Comparison of ENCODE assay signal across 25 cellular contexts in the genomic region with DNA sequence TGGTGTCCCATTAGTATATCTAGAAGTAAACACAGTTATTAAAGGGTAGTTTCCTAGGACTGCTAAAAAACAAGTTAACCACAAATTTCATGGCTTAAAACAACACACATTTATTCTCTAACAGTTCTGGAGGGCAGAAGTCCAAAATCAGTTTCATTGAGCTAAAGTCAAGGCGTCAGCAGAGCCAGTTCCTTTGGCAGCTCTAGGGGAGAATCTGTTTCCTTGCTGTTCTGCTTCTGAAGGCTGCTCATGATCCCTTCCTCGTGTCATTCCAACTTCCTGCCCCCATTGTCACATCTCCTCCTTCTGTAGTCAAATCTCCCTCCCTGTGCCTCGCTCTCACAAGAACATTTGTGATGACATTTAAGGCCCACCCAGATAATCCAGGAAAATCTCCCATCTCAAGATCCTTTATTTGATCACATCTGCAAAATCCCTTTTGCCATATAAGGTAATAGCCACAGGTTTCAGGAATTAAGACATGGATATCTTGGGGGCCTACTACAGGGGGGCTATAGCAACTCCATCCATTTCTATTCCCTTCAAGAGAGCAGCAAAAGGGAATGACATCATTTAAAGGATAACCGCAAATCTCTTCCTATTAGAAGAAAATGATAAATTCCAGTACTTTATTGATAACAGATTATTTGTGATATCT. TPM values are rescaled to one million over a fixed set of nuclear protein-coding genes. Genes with fewer than 3 reads are reported as not detected.
A peak's percentile ranks its signal among the peaks of the same experiment; 100 is the strongest.
DNase-seq lines count a peak whose midpoint lies in the region; ATAC-seq and TF ChIP-seq lines count a peak whose summit lies in the region.
"Had no signal": no experiment of that assay in that cellular context is flagged by ENCODE, and none has a peak within 500 bp of the region (broad histone marks: within the 10 kb centered on the region; RNA-seq: fewer than 3 reads in every experiment).

No MANE protein-coding gene starts in this region.

- H3K36me3 Mint-ChIP-seq in GM23338 (ENCODE audit: low read depth), result peaks cover 36% of the 10 kb centered on the region
- H3K36me3 Mint-ChIP-seq in endothelial cell (ENCODE audit: low read depth, unreplicated experiment), result no peaks in the 10 kb centered on the region
- no peaks in the 10 kb centered on the region for H3K36me3 Mint-ChIP-seq in nephron (ENCODE audit: low read depth)
- H3K36me3 Mint-ChIP-seq: activated naive CD8-positive, alpha-beta T cell had no signal

- H2BK120ac ChIP-seq in trophoblast cell (ENCODE audit: insufficient read depth, low read length, poor library complexity), result no peak overlapping the region

- H3K9me2 ChIP-seq in GM23338 (ENCODE audit: insufficient read depth), result no peaks in the 10 kb centered on the region

- H2AFZ ChIP-seq in GM23338, result no peak overlapping the region
- H2AFZ ChIP-seq in trophoblast cell (ENCODE audit: insufficient read depth, low read length, poor library complexity), result no peak overlapping the region

- no peak overlapping the region for H3K18ac ChIP-seq in trophoblast cell (ENCODE audit: low read length)

- H3K27me3 Mint-ChIP-seq in GM23338 (ENCODE audit: insufficient read depth, low read depth, poor library complexity), result peaks cover 6% of the 10 kb centered on the region
- H3K27me3 Mint-ChIP-seq in endothelial cell (ENCODE audit: unreplicated experiment), result no peaks in the 10 kb centered on the region
- H3K27me3 Mint-ChIP-seq in nephron (ENCODE audit: low read depth), result no peaks in the 10 kb centered on the region

- H3K27ac Mint-ChIP-seq in GM23338 (peak overlapping the region; percentile 21; the same call in 1 of the 2 replicates), endothelial cell (ENCODE audit: unreplicated experiment) (peak overlapping the region; percentile 19), nephron (peak overlapping the region in 2 of 3 experiments; percentile 16 to 37)
- H3K27ac Mint-ChIP-seq: activated CD4-positive, alpha-beta T cell treated with anti-CD3 and anti-CD28 coated beads, Interleukin-2, amount 10 ng/mL, durations not matched to agents 24 days and 14 days; activated naive CD8-positive, alpha-beta T cell; nephron progenitor cell; WTC11 had no signal

- H3K4me3 ChIP-seq in AG10803 (ENCODE audit: low read length), result no peak overlapping the region
- no peak overlapping the region for H3K4me3 ChIP-seq in GM23338
- no peak overlapping the region for H3K4me3 ChIP-seq in trophoblast cell (ENCODE audit: low read depth, low read length)
- H3K4me3 ChIP-seq: coronary artery, skin epidermis had no signal

- no peak overlapping the region for H3K14ac ChIP-seq in trophoblast cell (ENCODE audit: low read length)

- H3K4me1 Mint-ChIP-seq in GM23338, result peaks cover 74% of the 10 kb centered on the region
- peaks cover 6% of the 10 kb centered on the region for H3K4me1 Mint-ChIP-seq in endothelial cell (ENCODE audit: unreplicated experiment)
- H3K4me1 Mint-ChIP-seq in nephron, result peaks cover 13% of the 10 kb centered on the region

- H3K79me1 ChIP-seq in trophoblast cell (ENCODE audit: low read length), result no peaks in the 10 kb centered on the region

- H4K12ac ChIP-seq in trophoblast cell (ENCODE audit: low read depth, low read length), result no peak overlapping the region

- H3K79me2 ChIP-seq in GM23338 (replicated peaks; ENCODE audit: insufficient read depth) (peaks cover 100% of the 10 kb centered on the region), trophoblast cell (ENCODE audit: control insufficient read depth, insufficient read depth, low read length, poor library complexity) (no peaks in the 10 kb centered on the region)

- H2BK12ac ChIP-seq in trophoblast cell (ENCODE audit: low read length), result no peak overlapping the region

- H3K4me3 Mint-ChIP-seq in GM23338, result no peak overlapping the region
- H3K4me3 Mint-ChIP-seq in endothelial cell (ENCODE audit: unreplicated experiment), result no peak overlapping the region
- H3K4me3 Mint-ChIP-seq in nephron, result no peak overlapping the region
- H3K4me3 Mint-ChIP-seq: activated CD4-positive, alpha-beta T cell treated with anti-CD3 and anti-CD28 coated beads, Interleukin-2, amount 10 ng/mL, durations not matched to agents 24 days and 14 days; activated naive CD8-positive, alpha-beta T cell; nephron progenitor cell; WTC11 had no signal

- H3K23ac ChIP-seq in trophoblast cell (ENCODE audit: low read length), result no peak overlapping the region

- H3K4me1 ChIP-seq in GM23338 (ENCODE audit: insufficient read depth) (peaks cover 55% of the 10 kb centered on the region), trophoblast cell (ENCODE audit: control insufficient read depth in 1 of 2, insufficient read depth in 2 of 2, low read length in 2 of 2) (no peaks in the 10 kb centered on the region)

- H3K9ac ChIP-seq in trophoblast cell (ENCODE audit: low read length), result no peak overlapping the region

- no peak overlapping the region for H4K91ac ChIP-seq in trophoblast cell (ENCODE audit: low read depth, low read length)

- ATAC-seq in GM23338, result no peak; the same call in 2 of the 3 replicates
- ATAC-seq in HG03378 (IDR thresholded peaks at IDR 0.05; ENCODE audit: unreplicated experiment), result no peak
- ATAC-seq: foreskin keratinocyte, HCT116, WTC11 had no signal

- TF ChIP-seq CTCF in AG10803 (conservative IDR thresholded peaks at IDR 0.05; ENCODE audit: low read length) (no peak), GM23338 (conservative IDR thresholded peaks at IDR 0.05; ENCODE audit: low read depth in 2 of 2) (no peak), endothelial cell (IDR thresholded peaks at IDR 0.05; ENCODE audit: unreplicated experiment) (no peak), nephron (IDR thresholded peaks at IDR 0.05; ENCODE audit: unreplicated experiment in 3 of 3) (no peak)

- H3K9me3 Mint-ChIP-seq in GM23338 (no peaks in the 10 kb centered on the region), endothelial cell (ENCODE audit: unreplicated experiment) (no peaks in the 10 kb centered on the region), nephron (no peaks in the 10 kb centered on the region)
- H3K9me3 Mint-ChIP-seq: activated CD4-positive, alpha-beta T cell treated with anti-CD3 and anti-CD28 coated beads, Interleukin-2, amount 10 ng/mL, durations not matched to agents 24 days and 14 days; nephron progenitor cell; WTC11 had no signal

- H3K27me3 ChIP-seq in GM23338 (ENCODE audit: insufficient read depth), result no peaks in the 10 kb centered on the region
- H3K27me3 ChIP-seq in trophoblast cell (ENCODE audit: insufficient read depth, low read length), result no peaks in the 10 kb centered on the region
- H3K27me3 ChIP-seq: BE2C, foreskin keratinocyte had no signal

- peaks cover 58% of the 10 kb centered on the region for H4K20me1 ChIP-seq in GM23338 (replicated peaks; ENCODE audit: insufficient read depth)

- H4K8ac ChIP-seq in trophoblast cell (ENCODE audit: low read depth, low read length), result no peak overlapping the region

- no CpG with 5 or more reads among the region's 4 CpGs for whole genome bisulfite sequencing in trophoblast cell (ENCODE audit: extremely low coverage, insufficient coverage, insufficient read length)

- DNase-seq in AG10803 (ENCODE audit: low read depth), result peak; percentile 55
- no peak for DNase-seq in GM23338 (ENCODE audit: low spot score)
- DNase-seq in endothelial cell (ENCODE audit: low spot score), result no peak
- DNase-seq in trophoblast cell, result no peak
- no peak for DNase-seq in DMS114 treated with DMSO at 0.1 percent for 48 hours (lab: John Stamatoyannopoulos, UW; ENCODE audit: unreplicated experiment)
- DNase-seq: activated CD4-positive, alpha-beta T cell treated with anti-CD3 and anti-CD28 coated beads, Interleukin-2, amount 10 ng/mL, durations not matched to agents 24 days and 14 days; activated CD8-positive, alpha-beta memory T cell treated with anti-CD3 and anti-CD28 coated beads for 24 hours; activated effector memory CD4-positive, alpha-beta T cell treated with anti-CD3 and anti-CD28 coated beads, Interleukin-2, amount 50 U/mL, for 16 hours; activated T-cell treated with anti-CD3 and anti-CD28 coated beads for 4 hours; BE2C; DMS 273 treated with DMSO at 0.1 percent for 48 hours; effector memory CD4-positive, alpha-beta T cell; foreskin keratinocyte; kidney; nephron progenitor cell; OCI-M1; stimulated activated naive CD4-positive, alpha-beta T cell; T-helper 1 cell had no signal

- H3F3A ChIP-seq in GM23338 (replicated peaks; ENCODE audit: low read depth), result 0 out of 2 replicates have a peak, but pooled peaks cover 5% of the 10 kb centered on the region

- no peak overlapping the region for H2AK5ac ChIP-seq in trophoblast cell (ENCODE audit: low read length)

- H3K4me2 ChIP-seq in GM23338, result no peak overlapping the region
- no peak overlapping the region for H3K4me2 ChIP-seq in trophoblast cell (ENCODE audit: low read length)

- H3K27ac ChIP-seq in GM23338 (ENCODE audit: low read depth), result no peak overlapping the region
- no peak overlapping the region for H3K27ac ChIP-seq in trophoblast cell (ENCODE audit: low read depth, low read length)
- H3K27ac ChIP-seq: coronary artery, foreskin keratinocyte, skin epidermis had no signal

- no peak overlapping the region for H3K4ac ChIP-seq in trophoblast cell (ENCODE audit: low read depth, low read length)

- H3K36me3 ChIP-seq in GM23338 (ENCODE audit: insufficient read depth) (peaks cover 5% of the 10 kb centered on the region; the same call in 1 of the 2 replicates), trophoblast cell (ENCODE audit: control insufficient read depth in 1 of 2, insufficient read depth in 2 of 2, low read length in 2 of 2) (no peaks in the 10 kb centered on the region)
- H3K36me3 ChIP-seq: BE2C had no signal

- no peak overlapping the region for H2BK5ac ChIP-seq in trophoblast cell (ENCODE audit: low read depth, low read length, poor library complexity)

- H3K9me3 ChIP-seq in trophoblast cell (ENCODE audit: insufficient read depth, low read depth, low read length), result no peaks in the 10 kb centered on the region
- H3K9me3 ChIP-seq: BE2C had no signal

TF ChIP-seq in GM23338, 12 proteins besides CTCF, POLR2A, EP300 and RAD21:
- no peak for TF ChIP-seq CREB1 (CRISPR knock-in tag; IDR thresholded peaks at IDR 0.05; ENCODE audit: low read depth)
- TF ChIP-seq ZNF114 (CRISPR knock-in tag; IDR thresholded peaks at IDR 0.05), result no peak

RNA-seq across cellular contexts. Expression of gene GPR176, which starts 50.1 kb away (rescaled TPM):
- 226 and 248 TPM in 2 replicates for total RNA-seq in GM23338 (2014; rRNA removed; shearing (Covaris generic))
- polyA plus RNA-seq in GM23338 (2016; fragmentation: Nextera tagmentation; extraction: Ambion mirVana), result 60.0 and 62.9 TPM in 2 replicates
- 2.4 TPM for total RNA-seq in endothelial cell (ENCODE audit: unreplicated experiment)
- polyA plus RNA-seq in trophoblast cell (2013), result 1.2 TPM in 2 replicates

Comparison
In these comparisons a context has a peak if more than half of its experiments do, and no peak if none do; other contexts are left out.
1. RNA of gene GPR176, which starts 50.1 kb away (total RNA-seq): 226 to 248 TPM in GM23338; 2.4 TPM in endothelial cell (single experiment); every median in the first group is over 10 times any median in the second.
2. Peak in every context shown above with its lines, with median percentiles within 50 percentile points of each other: H3K27ac Mint-ChIP-seq.